In the genomic region with DNA sequence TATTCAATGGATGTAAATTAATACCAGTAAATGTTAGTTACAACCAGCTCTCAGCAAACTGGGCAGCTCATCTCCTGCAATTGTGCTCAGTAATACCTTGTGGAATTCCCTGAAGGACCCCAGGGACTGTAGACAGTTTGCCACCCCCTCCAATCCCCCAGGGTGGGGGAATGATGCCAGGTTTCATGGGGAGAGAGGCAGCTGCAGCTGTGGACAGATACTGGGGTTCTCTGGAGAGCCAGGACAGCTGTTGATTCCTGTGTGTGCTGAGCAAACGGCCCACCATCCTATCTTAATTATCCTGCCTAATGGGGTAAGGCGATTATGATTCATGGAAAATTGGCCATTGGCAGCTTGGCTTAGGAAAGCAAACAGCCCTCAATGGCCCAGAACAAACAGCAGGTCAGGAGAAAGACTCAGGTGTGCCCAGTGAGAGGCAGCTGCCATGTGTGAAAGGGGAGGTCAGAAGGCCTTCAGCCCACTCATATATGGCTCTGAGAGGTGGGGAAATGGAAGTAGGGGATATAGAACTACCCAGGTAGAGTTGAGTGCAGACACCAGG, we compare ENCODE assay signal across 21 cellular contexts.
DNase-seq lines count a peak whose midpoint lies in the region; ATAC-seq and TF ChIP-seq lines count a peak whose summit lies in the region.
"Had no signal": no experiment of that assay in that cellular context is flagged by ENCODE, and none has a peak within 500 bp of the region (broad histone marks: within the 10 kb centered on the region; RNA-seq: fewer than 3 reads in every experiment).

No MANE protein-coding gene starts in this region.

- no peaks in the 10 kb centered on the region for H3K36me3 ChIP-seq in heart right ventricle
- H3K36me3 ChIP-seq: gastrocnemius medialis, vagina had no signal

- no peaks in the 10 kb centered on the region for H3K9me3 ChIP-seq in heart right ventricle
- H3K9me3 ChIP-seq: gastrocnemius medialis, vagina had no signal

- H3K36me3 Mint-ChIP-seq in stimulated activated effector memory CD8-positive, alpha-beta T cell treated with anti-CD3 and anti-CD28 coated beads, Interleukin-12 subunit alpha, Interleukin-12 subunit beta, amount 100 ng/mL, for 72 hours: no peaks in the 10 kb centered on the region
- no peaks in the 10 kb centered on the region for H3K36me3 Mint-ChIP-seq in osteocyte (ENCODE audit: unreplicated experiment)
- H3K36me3 Mint-ChIP-seq: activated naive CD8-positive, alpha-beta T cell treated with anti-CD3 and anti-CD28 coated beads, Interleukin-2, amount 10 ng/mL, durations not matched to agents 7 days and 5 days; naive B cell; T-cell had no signal

- no peak overlapping the region for H3K4me3 Mint-ChIP-seq in stimulated activated effector memory CD8-positive, alpha-beta T cell treated with anti-CD3 and anti-CD28 coated beads, Interleukin-12 subunit alpha, Interleukin-12 subunit beta, amount 100 ng/mL, for 72 hours
- no peak overlapping the region for H3K4me3 Mint-ChIP-seq in osteocyte (ENCODE audit: unreplicated experiment)
- H3K4me3 Mint-ChIP-seq: activated naive CD8-positive, alpha-beta T cell treated with anti-CD3 and anti-CD28 coated beads, Interleukin-2, amount 10 ng/mL, durations not matched to agents 7 days and 5 days; activated T-helper 1 cell treated with anti-CD3 and anti-CD28 coated beads, Interleukin-12 subunit alpha, Interleukin-12 subunit beta, Interleukin-2, Interleukin-4 antibody, amounts not matched to agents 30 ng/mL and 10 ng/mL and 1 ng/mL, durations not matched to agents 14 hours and 24 hours and 36 hours; naive B cell; T-cell had no signal

- no peaks in the 10 kb centered on the region for H3K27me3 ChIP-seq in heart right ventricle
- H3K27me3 ChIP-seq: gastrocnemius medialis, vagina had no signal

- TF ChIP-seq CTCF in heart right ventricle (IDR thresholded peaks at IDR 0.05) (no peak), osteocyte (IDR thresholded peaks at IDR 0.05) (no peak)

- intact Hi-C loops in left ventricle myocardium superior (cut with micrococcal nuclease): no loop called here
- intact Hi-C loops in heart right ventricle (cut with DNase I): loop anchor here in 1 of 10 donors (10.0 kb wide), 1 partner anchor 102 kb away; no protein-coding TSS in a partner anchor

- H3K4me3 ChIP-seq in heart right ventricle: no peak overlapping the region
- H3K4me3 ChIP-seq: gastrocnemius medialis, GM23248, vagina had no signal

- no peaks in the 10 kb centered on the region for H3K4me1 Mint-ChIP-seq in stimulated activated effector memory CD8-positive, alpha-beta T cell treated with anti-CD3 and anti-CD28 coated beads, Interleukin-12 subunit alpha, Interleukin-12 subunit beta, amount 100 ng/mL, for 72 hours
- H3K4me1 Mint-ChIP-seq in osteocyte (ENCODE audit: unreplicated experiment): peaks cover 11% of the 10 kb centered on the region
- H3K4me1 Mint-ChIP-seq: activated naive CD8-positive, alpha-beta T cell treated with anti-CD3 and anti-CD28 coated beads, Interleukin-2, amount 10 ng/mL, durations not matched to agents 7 days and 5 days; naive B cell; T-cell had no signal

- no peaks in the 10 kb centered on the region for H3K9me3 Mint-ChIP-seq in stimulated activated effector memory CD8-positive, alpha-beta T cell treated with anti-CD3 and anti-CD28 coated beads, Interleukin-12 subunit alpha, Interleukin-12 subunit beta, amount 100 ng/mL, for 72 hours
- no peaks in the 10 kb centered on the region for H3K9me3 Mint-ChIP-seq in osteocyte (ENCODE audit: unreplicated experiment)
- H3K9me3 Mint-ChIP-seq: activated naive CD8-positive, alpha-beta T cell treated with anti-CD3 and anti-CD28 coated beads, Interleukin-2, amount 10 ng/mL, durations not matched to agents 7 days and 5 days; activated T-helper 1 cell treated with anti-CD3 and anti-CD28 coated beads, Interleukin-12 subunit alpha, Interleukin-12 subunit beta, Interleukin-2, Interleukin-4 antibody, amounts not matched to agents 30 ng/mL and 10 ng/mL and 1 ng/mL, durations not matched to agents 14 hours and 24 hours and 36 hours; naive B cell; T-cell had no signal

- peak overlapping the region; percentile 56 for H3K27ac Mint-ChIP-seq in stimulated activated effector memory CD8-positive, alpha-beta T cell treated with anti-CD3 and anti-CD28 coated beads, Interleukin-12 subunit alpha, Interleukin-12 subunit beta, amount 100 ng/mL, for 72 hours
- H3K27ac Mint-ChIP-seq in osteocyte (ENCODE audit: unreplicated experiment): no peak overlapping the region
- H3K27ac Mint-ChIP-seq: activated naive CD8-positive, alpha-beta T cell treated with anti-CD3 and anti-CD28 coated beads, Interleukin-2, amount 10 ng/mL, durations not matched to agents 7 days and 5 days; activated T-helper 1 cell treated with anti-CD3 and anti-CD28 coated beads, Interleukin-12 subunit alpha, Interleukin-12 subunit beta, Interleukin-2, Interleukin-4 antibody, amounts not matched to agents 30 ng/mL and 10 ng/mL and 1 ng/mL, durations not matched to agents 14 hours and 24 hours and 36 hours; naive B cell; T-cell had no signal

- ATAC-seq in left ventricle myocardium superior: peak; percentile 8
- ATAC-seq in heart right ventricle: no peak
- no peak for ATAC-seq in stimulated activated effector memory CD8-positive, alpha-beta T cell treated with anti-CD3 and anti-CD28 coated beads, Interleukin-12 subunit alpha, Interleukin-12 subunit beta, amount 100 ng/mL, for 72 hours
- ATAC-seq in HG03159 (IDR thresholded peaks at IDR 0.05; ENCODE audit: unreplicated experiment): no peak
- ATAC-seq: gastrocnemius medialis, T-cell had no signal

- peaks cover 0 to 25% (median 4%) of the 10 kb centered on the region in 9 donors for H3K4me1 ChIP-seq in heart right ventricle
- H3K4me1 ChIP-seq: gastrocnemius medialis, vagina had no signal

- peaks cover 4% of the 10 kb centered on the region for H3K27me3 Mint-ChIP-seq in osteocyte (ENCODE audit: unreplicated experiment)

- no peak overlapping the region for H3K27ac ChIP-seq in heart right ventricle
- H3K27ac ChIP-seq: gastrocnemius medialis, GM23248, vagina had no signal

- WGBS in heart right ventricle, 2 donors: 64 to 68% methylated on average over 2 of the region's 2 CpGs

- DNase-seq in left ventricle myocardium superior (no peak), heart right ventricle (no peak), NCI-H2081 (lab: John Stamatoyannopoulos, UW) (peak; percentile 45 to 86), NCI-H82 (lab: John Stamatoyannopoulos, UW) (peak; percentile 81), osteocyte (ENCODE audit: extremely low spot score, unreplicated experiment) (no peak)
- no peak for DNase-seq in stimulated activated effector memory CD8-positive, alpha-beta T cell treated with anti-CD3 and anti-CD28 coated beads, Interleukin-12 subunit alpha, Interleukin-12 subunit beta, amount 100 ng/mL, for 72 hours (ENCODE audit: low spot score in 2 of 2)
- no peak for DNase-seq in activated naive CD4-positive, alpha-beta T cell treated with anti-CD3 and anti-CD28 coated beads, Interleukin-2, amount 50 U/mL, for 16 hours
- DNase-seq: activated CD4-positive, alpha-beta T cell treated with anti-CD3 and anti-CD28 coated beads for 4 hours; activated naive CD8-positive, alpha-beta T cell treated with anti-CD3 and anti-CD28 coated beads, Interleukin-2, amount 10 ng/mL, durations not matched to agents 7 days and 5 days; effector CD8-positive, alpha-beta T cell; gastrocnemius medialis; GF-D8; GM23248; naive B cell; occipital lobe; SIG-M5; stimulated activated CD4-positive, alpha-beta T cell treated with anti-CD3 and anti-CD28 coated beads, Interleukin-15, amount 100 ng/mL, for 24 hours; T-cell had no signal

Comparison
In these comparisons a context has a peak if more than half of its experiments do, and no peak if none do; other contexts are left out.
1. DNase-seq: peak in NCI-H2081 (2 of 2) and NCI-H82 (single experiment); none in left ventricle myocardium superior (single experiment), heart right ventricle (0 of 2), stimulated activated effector memory CD8-positive, alpha-beta T cell treated with anti-CD3 and anti-CD28 coated beads, Interleukin-12 subunit alpha, Interleukin-12 subunit beta, amount 100 ng/mL, for 72 hours (0 of 2), osteocyte (single experiment) and activated naive CD4-positive, alpha-beta T cell treated with anti-CD3 and anti-CD28 coated beads, Interleukin-2, amount 50 U/mL, for 16 hours (single experiment).